8 cellular contexts compared by ENCODE assay signal in the genomic region with DNA sequence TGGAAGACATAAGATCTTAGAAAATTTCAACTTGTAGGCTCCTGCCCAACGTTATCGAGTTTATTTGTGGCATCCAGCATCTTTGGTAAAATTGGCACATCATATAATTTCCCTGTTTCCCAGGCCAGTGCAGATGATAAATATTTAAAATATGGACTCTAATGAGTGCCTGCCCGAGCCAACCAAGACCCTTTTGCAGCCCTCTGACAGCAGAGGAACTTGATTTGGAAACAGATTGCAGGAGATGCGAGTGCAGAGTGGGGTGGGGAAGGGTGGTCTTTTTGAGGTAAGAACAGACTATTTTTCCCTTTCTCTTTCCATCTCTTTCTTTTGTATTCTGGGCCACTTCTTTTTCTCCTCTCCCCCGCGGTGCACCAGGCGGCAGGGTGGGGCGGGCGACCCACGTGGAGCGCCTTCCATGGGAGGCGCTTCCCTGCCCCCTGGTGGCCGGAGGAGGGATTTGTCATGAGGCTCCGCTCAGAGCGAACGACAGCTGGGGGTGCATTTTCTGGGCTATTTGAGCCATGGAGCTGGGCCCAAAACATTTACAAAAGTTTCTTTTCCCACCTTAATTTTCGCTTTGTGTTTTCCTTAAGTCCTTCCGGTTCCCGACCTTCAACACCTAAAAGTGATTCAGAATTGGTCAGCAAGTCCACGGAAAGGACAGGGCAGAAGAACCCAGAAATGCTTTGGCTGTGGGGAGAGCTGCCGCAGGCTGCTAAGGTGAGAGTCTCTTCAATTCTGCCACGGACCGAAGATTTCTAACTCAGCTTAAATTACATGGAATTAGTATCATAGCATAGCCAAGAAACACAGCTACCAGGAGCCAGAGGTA. TPM values are rescaled to one million over a fixed set of nuclear protein-coding genes. Genes with fewer than 3 reads are reported as not detected.
DNase-seq lines count a peak whose midpoint lies in the region; ATAC-seq, FAIRE-seq and TF ChIP-seq lines count a peak whose summit lies in the region.

No MANE protein-coding gene starts in this region.

- no peak overlapping the region for H2BK120ac ChIP-seq in IMR-90 (ENCODE audit: low read depth, low read length)

- H3K4me3 ChIP-seq in IMR-90 (ENCODE audit: insufficient read depth, low read depth, low read length) (no peak overlapping the region), pancreas (no peak overlapping the region), tibial nerve (peak overlapping the region in 1 of 4 donors; percentile 20)

- TF ChIP-seq POLR2A in IMR-90 (IDR thresholded peaks at IDR 0.05; ENCODE audit: low read depth, low read length) (no peak), tibial nerve (IDR thresholded peaks at IDR 0.05) (no peak)

- peak; percentile 83 for ATAC-seq in GM21529 (IDR thresholded peaks at IDR 0.05; ENCODE audit: unreplicated experiment)
- ATAC-seq in IMR-90 (ENCODE audit: low read depth), result peak; percentile 92
- ATAC-seq in pancreas, result peak; percentile 86 to 99 (median 96)

- no peak overlapping the region for H2BK15ac ChIP-seq in IMR-90 (ENCODE audit: low read depth, low read length)

- peak; percentile 65 for DNase-seq in EL
- DNase-seq in IMR-90, result peak; percentile 48
- peak; percentile 82 for DNase-seq in RWPE1 (ENCODE audit: low spot score)
- peak; percentile 58 for DNase-seq in activated gamma-delta T cell (lab: John Stamatoyannopoulos, UW)
- peak; percentile 77 to 83 for DNase-seq in frontal cortex (ENCODE audit: low spot score in 2 of 2)
- peak; percentile 47 to 92 (median 78) for DNase-seq in pancreas
- DNase-seq in tibial nerve (ENCODE audit: low spot score in 2 of 2), result peak; percentile 72 to 79

- WGBS in IMR-90 (ENCODE audit: extremely low coverage in 2 of 2, insufficient read length in 1 of 2), 2 experiments, result 0% methylated on average over 1 of the region's 23 CpGs; no CpG with 5 or more reads in 1 of the 2 experiments
- WGBS in pancreas, 2 donors, result 19% methylated on average over 23 of the region's 23 CpGs
- 23% methylated on average over 23 of the region's 23 CpGs for WGBS in tibial nerve, 2 donors

- CTCF ChIA-PET in IMR-90 (lab: Yijun Ruan, JAX) (interaction anchor here (0.6 to 1.6 kb wide), 17 partner anchors 8 to 111 kb away, joined by 3 to 7 read pairs (median 3); partner anchors contain the start of gene LPIN1), RWPE1 (lab: Yijun Ruan, JAX) (interaction anchor here (0.5 to 1.8 kb wide), 16 partner anchors 10 to 443 kb away, joined by 3 to 10 read pairs (median 3); partner anchors contain the start of gene LPIN1)

- BruUV-seq in IMR-90 (replicated peaks; lab: Mats Ljungman, UMichigan), result no TSS peak

- H2AFZ ChIP-seq in IMR-90 (replicated peaks; ENCODE audit: low read length, poor library complexity), result peak overlapping the region; percentile 70

- peaks cover 4% of the 10 kb centered on the region for H3K9me1 ChIP-seq in IMR-90 (ENCODE audit: insufficient read depth, low read length)

- H3K9ac ChIP-seq in IMR-90 (ENCODE audit: low read depth, low read length), result no peak overlapping the region

- no peak overlapping the region for H3K14ac ChIP-seq in IMR-90 (replicated peaks; ENCODE audit: low read depth, low read length)

- peaks cover 0 to 9% of the 10 kb centered on the region in 2 experiments; a peak in 1 of 4 replicates for H3K79me1 ChIP-seq in IMR-90 (ENCODE audit: low read depth in 1 of 2, low read length in 2 of 2)

- peak; percentile 95 for TF ChIP-seq RAD21 in IMR-90 (IDR thresholded peaks at IDR 0.05; ENCODE audit: low read length)

- H2BK20ac ChIP-seq in IMR-90 (ENCODE audit: low read depth, low read length), result no peak overlapping the region

- H4K8ac ChIP-seq in IMR-90 (ENCODE audit: low read depth in 2 of 2, low read length in 2 of 2), result peak overlapping the region; percentile 8 to 34; a peak in 2 of 4 replicates

- H4K5ac ChIP-seq in IMR-90 (ENCODE audit: low read depth, low read length), result no peak overlapping the region

- FAIRE-seq in frontal cortex (lab: Jason Lieb, UNC) (no peak), pancreas (lab: Jason Lieb, UNC) (no peak)

- intact Hi-C loops in IMR-90 (cut with micrococcal nuclease) (loop anchor here (1.0 to 5.0 kb wide), 6 partner anchors 41 to 647 kb away; a partner anchor contains a TSS), pancreas (cut with DNase I) (no loop called here)

- H3K56ac ChIP-seq in IMR-90 (ENCODE audit: extremely low read depth, insufficient read depth, low read length), result no peak overlapping the region

- H3K27me3 ChIP-seq in IMR-90 (ENCODE audit: control insufficient read depth, insufficient read depth, low read length), result no peaks in the 10 kb centered on the region
- H3K27me3 ChIP-seq in pancreas, result no peaks in the 10 kb centered on the region
- no peaks in the 10 kb centered on the region for H3K27me3 ChIP-seq in tibial nerve

- dilution Hi-C loops in IMR-90 (cut with HindIII; ENCODE audit: low sequenced_read_pairs, unreplicated experiment), result no loop called here

- POLR2A ChIA-PET in IMR-90 (lab: Charles Lee; ENCODE audit: unreplicated experiment), result no interaction called here
- POLR2A ChIA-PET in RWPE1 (lab: Yijun Ruan, JAX; ENCODE audit: low non-redundant PET), result no interaction called here

- H3K9me3 ChIP-seq in IMR-90 (ENCODE audit: control insufficient read depth, insufficient read depth, low read length) (no peaks in the 10 kb centered on the region), pancreas (no peaks in the 10 kb centered on the region), tibial nerve (no peaks in the 10 kb centered on the region)

- H3K36me3 ChIP-seq in IMR-90 (ENCODE audit: control insufficient read depth, insufficient read depth, low read length) (peaks cover 29% of the 10 kb centered on the region), pancreas (peaks cover 0 to 11% (median 0%) of the 10 kb centered on the region in 3 donors), tibial nerve (peaks cover 0 to 58% (median 0%) of the 10 kb centered on the region in 3 donors)

- peak overlapping the region; percentile 43 for H3K4me2 ChIP-seq in IMR-90 (ENCODE audit: low read depth, low read length)

- peaks cover 5% of the 10 kb centered on the region for H3K4me1 ChIP-seq in IMR-90 (ENCODE audit: control insufficient read depth, insufficient read depth, low read length)
- H3K4me1 ChIP-seq in pancreas, result peaks cover 0 to 4% (median 0%) of the 10 kb centered on the region in 3 donors
- peaks cover 0 to 18% (median 11%) of the 10 kb centered on the region in 4 donors for H3K4me1 ChIP-seq in tibial nerve

- H3K18ac ChIP-seq in IMR-90 (ENCODE audit: low read depth, low read length), result no peak overlapping the region

- H3K4ac ChIP-seq in IMR-90 (ENCODE audit: low read depth, low read length), result no peak overlapping the region

- no peak overlapping the region for H2AK9ac ChIP-seq in IMR-90 (replicated peaks; ENCODE audit: low read depth, low read length, poor library complexity)

- no peaks in the 10 kb centered on the region for H4K20me1 ChIP-seq in IMR-90 (ENCODE audit: insufficient read depth, low read length)

- TF ChIP-seq CTCF in IMR-90 (conservative IDR thresholded peaks at IDR 0.05; ENCODE audit: low read depth, low read length) (peak; percentile 97), RWPE1 (conservative IDR thresholded peaks at IDR 0.05; ENCODE audit: low read depth) (peak; percentile 93), pancreas (IDR thresholded peaks at IDR 0.05) (peak; percentile 88 to 93 (median 90)), tibial nerve (IDR thresholded peaks at IDR 0.05) (peak; percentile 93 to 98 (median 96))

- H2BK5ac ChIP-seq in IMR-90 (ENCODE audit: low read depth, low read length, poor library complexity, severe bottlenecking), result no peak overlapping the region

- H3K27ac ChIP-seq in IMR-90 (ENCODE audit: insufficient read depth, low read length), result no peak overlapping the region
- H3K27ac ChIP-seq in RWPE1, result no peak overlapping the region
- H3K27ac ChIP-seq in pancreas, result no peak overlapping the region
- peak overlapping the region in 2 of 4 donors; percentile 39 to 64 for H3K27ac ChIP-seq in tibial nerve

- peak overlapping the region; percentile 52 for H2AK5ac ChIP-seq in IMR-90 (ENCODE audit: low read depth, low read length)

- in situ Hi-C loops in IMR-90 (cut with MboI; ENCODE audit: low sequenced_read_pairs), result loop anchor here (10.0 kb wide), 1 partner anchor 304 kb away; no protein-coding TSS in a partner anchor

- H4K91ac ChIP-seq in IMR-90 (ENCODE audit: insufficient read depth, low read depth, low read length), result no peak overlapping the region

- no peak overlapping the region for H3K23ac ChIP-seq in IMR-90 (ENCODE audit: low read depth, low read length)

- peak in 1 of 2 donors; percentile 49 for TF ChIP-seq EP300 in tibial nerve (IDR thresholded peaks at IDR 0.05)

TF ChIP-seq in IMR-90, 13 proteins besides CTCF, POLR2A, EP300 and RAD21 (continues in another document):
- no peak for TF ChIP-seq CHD1 (IDR thresholded peaks at IDR 0.05; ENCODE audit: low read depth, low read length)
- TF ChIP-seq, protein P1, sequence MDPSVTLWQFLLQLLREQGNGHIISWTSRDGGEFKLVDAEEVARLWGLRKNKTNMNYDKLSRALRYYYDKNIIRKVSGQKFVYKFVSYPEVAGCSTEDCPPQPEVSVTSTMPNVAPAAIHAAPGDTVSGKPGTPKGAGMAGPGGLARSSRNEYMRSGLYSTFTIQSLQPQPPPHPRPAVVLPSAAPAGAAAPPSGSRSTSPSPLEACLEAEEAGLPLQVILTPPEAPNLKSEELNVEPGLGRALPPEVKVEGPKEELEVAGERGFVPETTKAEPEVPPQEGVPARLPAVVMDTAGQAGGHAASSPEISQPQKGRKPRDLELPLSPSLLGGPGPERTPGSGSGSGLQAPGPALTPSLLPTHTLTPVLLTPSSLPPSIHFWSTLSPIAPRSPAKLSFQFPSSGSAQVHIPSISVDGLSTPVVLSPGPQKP (IDR thresholded peaks at IDR 0.05; ENCODE audit: borderline replicate concordance, low read depth, low read length), result no peak
- no peak for TF ChIP-seq RCOR1 (IDR thresholded peaks at IDR 0.05; ENCODE audit: insufficient replicate concordance, low read length)
- TF ChIP-seq, protein P2, sequence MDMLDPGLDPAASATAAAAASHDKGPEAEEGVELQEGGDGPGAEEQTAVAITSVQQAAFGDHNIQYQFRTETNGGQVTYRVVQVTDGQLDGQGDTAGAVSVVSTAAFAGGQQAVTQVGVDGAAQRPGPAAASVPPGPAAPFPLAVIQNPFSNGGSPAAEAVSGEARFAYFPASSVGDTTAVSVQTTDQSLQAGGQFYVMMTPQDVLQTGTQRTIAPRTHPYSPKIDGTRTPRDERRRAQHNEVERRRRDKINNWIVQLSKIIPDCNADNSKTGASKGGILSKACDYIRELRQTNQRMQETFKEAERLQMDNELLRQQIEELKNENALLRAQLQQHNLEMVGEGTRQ (IDR thresholded peaks at IDR 0.05; ENCODE audit: low read depth, low read length), result peak; percentile 84
- no peak for TF ChIP-seq BHLHE40 (IDR thresholded peaks at IDR 0.05; ENCODE audit: low read depth, low read length)
- no peak for TF ChIP-seq CEBPB (IDR thresholded peaks at IDR 0.05; ENCODE audit: low read depth, low read length)
- TF ChIP-seq FOS (IDR thresholded peaks at IDR 0.05; ENCODE audit: low read depth, low read length), result no peak

RNA-seq across cellular contexts. Expression of gene LPIN1, which starts 32.7 kb away (rescaled TPM):
- total RNA-seq in IMR-90 (2012; rRNA removed), result 21.3 and 21.7 TPM in 2 replicates
- polyA plus RNA-seq in IMR-90 (2012; rRNA removed), result 24.4 and 25.1 TPM in 2 replicates
- 10.6 and 12.6 TPM in 2 replicates for polyA plus RNA-seq in IMR-90 (2012; cell fraction: cytosol; rRNA removed)
- 32.0 and 74.8 TPM in 2 replicates for polyA plus RNA-seq in IMR-90 (2012; cell fraction: nucleus; rRNA removed; ENCODE audit: low replicate concordance)
- 28.1 TPM for total RNA-seq in frontal cortex
- total RNA-seq in pancreas, result 10 to 100 TPM in 3 of 6 donors, 1 to 10 TPM in 3; 7.4 to 16.5 (median 10.0) TPM
- polyA plus RNA-seq in pancreas, result 1 to 10 TPM; 7.7 to 10.0 TPM
- 100 to 1,000 TPM; 170 to 202 (median 172) TPM for total RNA-seq in tibial nerve
